Comparison of ENCODE assay signal across 16 cellular contexts in the genomic region with DNA sequence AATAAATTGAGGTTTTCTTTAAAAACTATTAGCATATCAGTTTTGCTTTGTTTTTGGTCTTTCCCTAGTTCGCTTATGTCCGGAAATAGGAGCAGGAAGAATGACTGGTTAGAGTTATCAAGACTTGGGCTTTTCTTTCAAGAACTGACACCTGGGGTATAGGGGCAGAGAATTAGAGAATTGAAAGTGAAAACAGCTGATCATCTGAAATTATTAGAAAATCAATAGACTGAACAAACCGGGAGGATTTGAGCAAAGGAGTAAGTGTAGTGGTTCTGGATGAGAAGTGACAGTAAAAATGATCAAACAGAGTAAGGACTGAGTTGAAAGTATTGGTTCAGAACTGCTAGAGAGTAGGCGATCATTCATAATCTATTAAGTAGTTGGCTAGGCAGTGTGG. TPM values are rescaled to one million over a fixed set of nuclear protein-coding genes. Genes with fewer than 3 reads are reported as not detected.
DNase-seq lines count a peak whose midpoint lies in the region; ATAC-seq and TF ChIP-seq lines count a peak whose summit lies in the region.
"Had no signal": no experiment of that assay in that cellular context is flagged by ENCODE, and none has a peak within 500 bp of the region (broad histone marks: within the 10 kb centered on the region; RNA-seq: fewer than 3 reads in every experiment).

No MANE protein-coding gene starts in this region.

- TF ChIP-seq POLR2A in body of pancreas (IDR thresholded peaks at IDR 0.05) (no peak), testis (IDR thresholded peaks at IDR 0.05) (no peak)

- H3K4me3 ChIP-seq in body of pancreas: no peak overlapping the region
- no peak overlapping the region for H3K4me3 ChIP-seq in testis
- H3K4me3 ChIP-seq: Peyer's patch, upper lobe of left lung had no signal

- H3K36me3 ChIP-seq in body of pancreas (replicated peaks in 1 of 2; ENCODE audit: insufficient read depth in 1 of 2, low read depth in 2 of 2) (no peaks in the 10 kb centered on the region), testis (ENCODE audit: low read depth, missing control alignments) (no peaks in the 10 kb centered on the region)
- H3K36me3 ChIP-seq: Peyer's patch, upper lobe of left lung had no signal

- CTCF ChIA-PET in GM10248 (lab: Yijun Ruan, JAX): no interaction called here

- WGBS in body of pancreas, 2 donors: 79 to 80% methylated on average over 4 of the region's 4 CpGs
- 86 to 92% methylated on average over 4 of the region's 4 CpGs for whole genome bisulfite sequencing in testis, 2 donors

- peaks cover 26% of the 10 kb centered on the region for H3K4me1 ChIP-seq in body of pancreas
- peaks cover 18% of the 10 kb centered on the region for H3K4me1 ChIP-seq in testis

- intact Hi-C loops in body of pancreas (cut with DNase I) (no loop called here), testis (cut with DNase I; ENCODE audit: low total_unique reads) (no loop called here)

- POLR2A ChIA-PET in GM10248 (lab: Yijun Ruan, JAX): no interaction called here

- DNase-seq in GM10248 (ENCODE audit: extremely low spot score) (peak; percentile 45), RPMI8226 (peak; percentile 49), NOMO-1 (lab: John Stamatoyannopoulos, UW; ENCODE audit: unreplicated experiment in 2 of 2) (no peak), NCI-H146 (lab: John Stamatoyannopoulos, UW) (no peak), body of pancreas (no peak), testis (no peak)
- DNase-seq: DMS153, kidney glomerular epithelial cell, NCI-H1436 treated with DMSO at 0.1 percent for 48 hours, NCI-H510A treated with DMSO at 0.1 percent for 48 hours, Peyer's patch, T-cell, upper lobe of left lung had no signal

- TF ChIP-seq CTCF in GM10248 (IDR thresholded peaks at IDR 0.05; ENCODE audit: control extremely low read depth, extremely low read depth, low read depth, missing control alignments) (no peak), body of pancreas (IDR thresholded peaks at IDR 0.05) (no peak), testis (IDR thresholded peaks at IDR 0.05) (no peak)

- no peaks in the 10 kb centered on the region for H3K27me3 ChIP-seq in body of pancreas
- H3K27me3 ChIP-seq in testis: no peaks in the 10 kb centered on the region
- H3K27me3 ChIP-seq: Peyer's patch, upper lobe of left lung had no signal

- no peak overlapping the region for H3K27ac ChIP-seq in body of pancreas
- H3K27ac ChIP-seq in testis: no peak overlapping the region
- H3K27ac ChIP-seq: Peyer's patch, upper lobe of left lung had no signal

- no peaks in the 10 kb centered on the region for H3K9me3 ChIP-seq in body of pancreas
- H3K9me3 ChIP-seq in testis: no peaks in the 10 kb centered on the region
- H3K9me3 ChIP-seq: Peyer's patch, upper lobe of left lung had no signal

- ATAC-seq in GM19025 (IDR thresholded peaks at IDR 0.05; ENCODE audit: low read depth, unreplicated experiment) (peak; percentile 66), HG02678 (IDR thresholded peaks at IDR 0.05; ENCODE audit: unreplicated experiment) (peak; percentile 76), body of pancreas (no peak)
- ATAC-seq: activated CD4-positive, CD25-positive, alpha-beta regulatory T cell treated with anti-CD3 and anti-CD28 coated beads, Interleukin-2, amount 50 U/mL, for 24 hours; T-cell had no signal

RNA-seq across cellular contexts. Expression of gene MINDY2, which starts 6.0 kb away (rescaled TPM):
- total RNA-seq in body of pancreas (10 to 100 TPM in 1 of 2 donors, 1 to 10 TPM in 1; 8.9 to 11.9 TPM), testis (10 to 100 TPM; 15.0 to 15.4 TPM)
- polyA plus RNA-seq in testis (ENCODE audit: insufficient read depth, low read depth, low replicate concordance): 9.9 TPM

RNA-seq across cellular contexts. Expression of gene ADAM10, which starts 27.6 kb away (rescaled TPM):
- 10 to 100 TPM; 29.1 to 35.6 TPM for total RNA-seq in body of pancreas
- total RNA-seq in testis: 10 to 100 TPM; 58.7 to 65.5 TPM
- 46.2 TPM for polyA plus RNA-seq in testis (ENCODE audit: insufficient read depth, low read depth, low replicate concordance)

Comparison
In these comparisons a context has a peak if more than half of its experiments do, and no peak if none do; other contexts are left out.
1. DNase-seq: peak in GM10248 (single experiment) and RPMI8226 (single experiment); none in NOMO-1 (0 of 2), NCI-H146 (single experiment), body of pancreas (0 of 4) and testis (single experiment).